Comparison of ENCODE assay signal across 8 cellular contexts in genomic region chr9:136118367-136119258, GRCh38. TPM values are rescaled to one million over a fixed set of nuclear protein-coding genes. Genes with fewer than 3 reads are reported as not detected.
DNase-seq lines count a peak whose midpoint lies in the region; ATAC-seq and TF ChIP-seq lines count a peak whose summit lies in the region.

Gene TMEM250, minus strand, starts transcription at chr9:136118875. Its CDS starts 1,975 bp downstream, at chr9:136116900.

- peak; percentile 93 to 97 (median 96) for DNase-seq in CD4-positive, alpha-beta T cell
- DNase-seq in NCI-H82 (lab: John Stamatoyannopoulos, UW) (peak; percentile 96), dermis microvascular lymphatic vessel endothelial cell (ENCODE audit: low read depth in 2 of 2) (peak; percentile 93 to 97)
- peak; percentile 94 to 95 for DNase-seq in activated CD4-positive, alpha-beta T cell treated with anti-CD3 and anti-CD28 coated beads, Interleukin-2, amount 50 U/mL, for 48 hours
- DNase-seq in stimulated activated CD4-positive, alpha-beta T cell treated with anti-CD3 and anti-CD28 coated beads, Interleukin-4, amount 100 ng/mL, for 1 hour: peak; percentile 96

- no peaks in the 10 kb centered on the region for H3K9me3 ChIP-seq in CD4-positive, alpha-beta T cell (ENCODE audit: control insufficient read depth, low read length)
- H3K9me3 ChIP-seq in liver (ENCODE audit: control insufficient read depth in 4 of 4, low read length in 3 of 4): no peaks in the 10 kb centered on the region

- peaks cover under 1% of the 10 kb centered on the region for H3K36me3 Mint-ChIP-seq in CD4-positive, alpha-beta T cell (ENCODE audit: low read depth)

- H3K9me3 Mint-ChIP-seq in CD4-positive, alpha-beta T cell: no peaks in the 10 kb centered on the region

- ATAC-seq in CD4-positive, alpha-beta T cell (ENCODE audit: poor library complexity): peak; percentile 93
- ATAC-seq in GM19438 (IDR thresholded peaks at IDR 0.05; ENCODE audit: low read depth, unreplicated experiment) (peak; percentile 64), HG03571 (IDR thresholded peaks at IDR 0.05; ENCODE audit: unreplicated experiment) (peak; percentile 61)

- intact Hi-C loops in CD4-positive, alpha-beta T cell (cut with DNase I, micrococcal nuclease): loop anchor here (1.0 to 5.0 kb wide), 4 partner anchors 9 to 244 kb away; partner anchors contain the start of genes CAMSAP1 (in 2 of the 2), DNLZ (in 1 of the 2) and UBAC1 (in 1 of the 2)

- H3K9ac ChIP-seq in liver (ENCODE audit: low read depth in 1 of 2, low read length in 2 of 2): peak within 1 kb of the TSS; percentile 50 to 72

- H3K27ac ChIP-seq in CD4-positive, alpha-beta T cell (ENCODE audit: low read depth, low read length): peak within 1 kb of the TSS; percentile 79
- H3K27ac ChIP-seq in liver (ENCODE audit: low read depth in 1 of 2, low read length in 2 of 2): peak within 1 kb of the TSS; percentile 71 to 95

- CTCF ChIA-PET in CD4-positive, alpha-beta T cell (lab: Charles Lee): interaction anchor here (0.9 to 1.3 kb wide), 3 partner anchors 9 to 29 kb away, joined by 3 to 5 read pairs (median 3); partner anchors contain the start of gene NACC2

- POLR2A ChIA-PET in CD4-positive, alpha-beta T cell (lab: Charles Lee): interaction anchor here (0.6 to 2.4 kb wide), 8 partner anchors 9 to 157 kb away, joined by 3 to 22 read pairs (median 4); partner anchors contain the start of gene UBAC1

- whole genome bisulfite sequencing in liver: under 1% methylated on average over 126 of the region's 126 CpGs

- H3K4me3 ChIP-seq in liver (ENCODE audit: low read depth in 1 of 3, low read length in 3 of 3): peak within 1 kb of the TSS; percentile 63 to 93 (median 65)

- H3K4me1 Mint-ChIP-seq in CD4-positive, alpha-beta T cell (ENCODE audit: low read depth): peaks cover 21% of the 10 kb centered on the region

- H3K27ac Mint-ChIP-seq in CD4-positive, alpha-beta T cell: peak within 1 kb of the TSS; percentile 79

- H3K27me3 ChIP-seq in CD4-positive, alpha-beta T cell (ENCODE audit: control insufficient read depth, insufficient read depth, low read length): no peaks in the 10 kb centered on the region
- H3K27me3 ChIP-seq in liver (ENCODE audit: control insufficient read depth in 4 of 4, insufficient read depth in 4 of 4, low read length in 3 of 4): no peaks in the 10 kb centered on the region

- no peak for TF ChIP-seq CTCF in CD4-positive, alpha-beta T cell (IDR thresholded peaks at IDR 0.05)
- peak; percentile 0 for TF ChIP-seq CTCF in liver (IDR thresholded peaks at IDR 0.05; ENCODE audit: low read depth, low read length, missing input control)

- peak in 1 of 2 donors; percentile 41 for TF ChIP-seq RAD21 in liver (IDR thresholded peaks at IDR 0.05)

- peak within 1 kb of the TSS; percentile 89 for H3K4me3 Mint-ChIP-seq in CD4-positive, alpha-beta T cell

- H3K4me1 ChIP-seq in liver (ENCODE audit: control insufficient read depth in 4 of 4, insufficient read depth in 4 of 4, low read length in 3 of 4): peaks cover 10 to 37% (median 27%) of the 10 kb centered on the region in 4 donors

- H3K36me3 ChIP-seq in liver (ENCODE audit: control insufficient read depth in 4 of 4, insufficient read depth in 3 of 4, low read depth in 1 of 4, low read length in 3 of 4): peaks cover 0 to 5% (median 3%) of the 10 kb centered on the region in 4 donors

- no peaks in the 10 kb centered on the region for H3K27me3 Mint-ChIP-seq in CD4-positive, alpha-beta T cell

TF ChIP-seq in liver, 16 proteins besides CTCF, POLR2A, EP300 and RAD21:
- TF ChIP-seq RXRA (IDR thresholded peaks at IDR 0.05): no peak
- TF ChIP-seq MAX (IDR thresholded peaks at IDR 0.05): no peak
- peak in 1 of 2 donors; percentile 52 for TF ChIP-seq GABPA (IDR thresholded peaks at IDR 0.05 in 1 of 2, conservative IDR thresholded peaks at IDR 0.05 in 1 of 2)
- no peak for TF ChIP-seq HNF4G (IDR thresholded peaks at IDR 0.05)
- peak; percentile 19 for TF ChIP-seq FOXA1 (IDR thresholded peaks at IDR 0.05)
- peak in 1 of 2 donors; percentile 75 for TF ChIP-seq EGR1 (IDR thresholded peaks at IDR 0.05; ENCODE audit: low read depth in 2 of 2)
- peak; percentile 30 for TF ChIP-seq SP1 (IDR thresholded peaks at IDR 0.05)
- TF ChIP-seq ATF3 (IDR thresholded peaks at IDR 0.05): no peak
- TF ChIP-seq REST (IDR thresholded peaks at IDR 0.05): peak; percentile 12
- no peak for TF ChIP-seq FOXA2 (IDR thresholded peaks at IDR 0.05)

RNA-seq across cellular contexts. Expression of gene TMEM250, which starts in this region (rescaled TPM):
- total RNA-seq in CD4-positive, alpha-beta T cell: 1 to 10 TPM; 6.5 to 7.9 TPM
- total RNA-seq in dermis microvascular lymphatic vessel endothelial cell (40.2 and 57.1 TPM in 2 replicates), liver (10 to 100 TPM; 16.1 to 18.2 TPM)
- 10 to 100 TPM in 1 of 2 donors, 1 to 10 TPM in 1; 6.7 to 19.5 TPM for polyA plus RNA-seq in liver

Comparison
In these comparisons a context has a peak if more than half of its experiments do, and no peak if none do; other contexts are left out.
1. Peak in every context shown above with its lines: DNase-seq, ATAC-seq, H3K4me3 ChIP-seq and H3K27ac ChIP-seq.